7 cellular contexts compared by ENCODE assay signal in genomic region chr16:74843381-74844035, GRCh38.
DNase-seq lines count a peak whose midpoint lies in the region; ATAC-seq, FAIRE-seq and TF ChIP-seq lines count a peak whose summit lies in the region.
"Not testable (repeated sequence)": the region's sequence is repeated elsewhere in the genome, so short reads cannot be mapped to it uniquely, and the experiment has no call there.

No MANE protein-coding gene starts in this region.

- not testable (repeated sequence) for H3K4me3 ChIP-seq in A549; GM23338; mammary epithelial cell (replicated peaks in 1 of 3; ENCODE audit: insufficient read depth in 1 of 3, low read depth in 2 of 3, low read length in 3 of 3); HepG2 (replicated peaks in 1 of 3; ENCODE audit: insufficient read depth in 1 of 3, low read depth in 2 of 3, low read length in 3 of 3)

- ATAC-seq in A549 = peak; percentile 30 to 42; a peak in 4 of 6 replicates
- ATAC-seq in GM23338 = peak; percentile 51
- ATAC-seq in esophagus mucosa = peak; percentile 88
- ATAC-seq in HepG2 = peak; percentile 87
- peak; percentile 26 for ATAC-seq in stimulated activated effector memory CD8-positive, alpha-beta T cell treated with anti-CD3 and anti-CD28 coated beads, Interleukin-12 subunit alpha, Interleukin-12 subunit beta, amount 100 ng/mL, for 72 hours

- DNase-seq in A549 (ENCODE audit: low read depth in 1 of 2, low spot score in 1 of 2); GM23338 (ENCODE audit: low spot score); mammary epithelial cell; HepG2 (ENCODE audit: low spot score); stimulated activated effector memory CD8-positive, alpha-beta T cell treated with anti-CD3 and anti-CD28 coated beads, Interleukin-12 subunit alpha, Interleukin-12 subunit beta, amount 100 ng/mL, for 72 hours (ENCODE audit: low spot score in 2 of 2): not testable (repeated sequence)
- peak; percentile 30 for DNase-seq in RWPE1 (ENCODE audit: low spot score)

- not testable (repeated sequence) for H3K4me3 Mint-ChIP-seq in GM23338; stimulated activated effector memory CD8-positive, alpha-beta T cell treated with anti-CD3 and anti-CD28 coated beads, Interleukin-12 subunit alpha, Interleukin-12 subunit beta, amount 100 ng/mL, for 72 hours

- H2AFZ ChIP-seq in GM23338; mammary epithelial cell (ENCODE audit: low read depth, low read length); HepG2 (ENCODE audit: low read length): not testable (repeated sequence)

- not testable (repeated sequence) for H3K9me3 ChIP-seq in A549; mammary epithelial cell (replicated peaks; ENCODE audit: insufficient read depth, low read length); HepG2 (ENCODE audit: low read length)

- intact Hi-C loops in mammary epithelial cell (cut with micrococcal nuclease); HepG2 (cut with micrococcal nuclease; ENCODE audit: unreplicated experiment): not testable (repeated sequence)

- H4K20me1 ChIP-seq in GM23338 (replicated peaks; ENCODE audit: insufficient read depth); mammary epithelial cell (ENCODE audit: insufficient read depth, low read length); HepG2 (ENCODE audit: insufficient read depth, low read length): not testable (repeated sequence)

- not testable (repeated sequence) for TF ChIP-seq RAD21 in A549 (conservative IDR thresholded peaks at IDR 0.05 in 1 of 2, IDR thresholded peaks at IDR 0.05 in 1 of 2); HepG2 (CRISPR knock-in tag; IDR thresholded peaks at IDR 0.05)

- H3K27ac ChIP-seq in A549; GM23338 (ENCODE audit: low read depth); RWPE1; mammary epithelial cell (ENCODE audit: insufficient read depth, low read depth, low read length); HepG2 (ENCODE audit: extremely low read length, insufficient read depth, low read length): not testable (repeated sequence)

- CTCF ChIA-PET in A549 (lab: Yijun Ruan, JAX) (interaction anchor here (3.7 kb wide), 1 partner anchor 19 kb away, joined by 25 read pairs; no protein-coding TSS in a partner anchor), RWPE1 (lab: Yijun Ruan, JAX) (interaction anchor here (0.6 kb wide), 1 partner anchor 20 kb away, joined by 3 read pairs; no protein-coding TSS in a partner anchor), mammary epithelial cell (lab: Charles Lee; ENCODE audit: low non-redundant PET) (interaction anchor here (0.6 kb wide), 1 partner anchor 33 kb away, joined by 3 read pairs; no protein-coding TSS in a partner anchor)
- CTCF ChIA-PET in HepG2 (lab: Yijun Ruan, JAX; ENCODE audit: low intra/inter-chr PET ratio, low total read pairs) = not testable (repeated sequence)

- H3K36me3 Mint-ChIP-seq in GM23338 (ENCODE audit: low read depth); stimulated activated effector memory CD8-positive, alpha-beta T cell treated with anti-CD3 and anti-CD28 coated beads, Interleukin-12 subunit alpha, Interleukin-12 subunit beta, amount 100 ng/mL, for 72 hours: not testable (repeated sequence)

- POLR2A ChIA-PET in A549 (lab: Yijun Ruan, JAX); HepG2 (lab: Yijun Ruan, JAX): not testable (repeated sequence)
- POLR2A ChIA-PET in RWPE1 (lab: Yijun Ruan, JAX; ENCODE audit: low non-redundant PET) = interaction anchor here (0.6 kb wide), 1 partner anchor 1285 kb away, joined by 12 read pairs; no protein-coding TSS in a partner anchor

- dilution Hi-C loops in mammary epithelial cell (cut with HindIII; ENCODE audit: low sequenced_read_pairs) = not testable (repeated sequence)

- not testable (repeated sequence) for FAIRE-seq in A549 (lab: Jason Lieb, UNC); HepG2 (lab: Jason Lieb, UNC)

- not testable (repeated sequence) for TF ChIP-seq EP300 in A549 (IDR thresholded peaks at IDR 0.05); HepG2 (IDR thresholded peaks at IDR 0.05; ENCODE audit: low read depth in 2 of 2, low read length in 2 of 2); HepG2 (CRISPR knock-in tag; IDR thresholded peaks at IDR 0.05; ENCODE audit: borderline replicate concordance)

- not testable (repeated sequence) for TF ChIP-seq POLR2A in A549 (IDR thresholded peaks at IDR 0.05; ENCODE audit: low read length); HepG2 (IDR thresholded peaks at IDR 0.05; ENCODE audit: insufficient read depth in 1 of 2, low read depth in 2 of 2, low read length in 2 of 2)

- H3K79me2 ChIP-seq in GM23338 (replicated peaks; ENCODE audit: insufficient read depth); mammary epithelial cell (ENCODE audit: insufficient read depth, low read length); HepG2 (ENCODE audit: insufficient read depth, low read length): not testable (repeated sequence)

- H3K9ac ChIP-seq in mammary epithelial cell (ENCODE audit: insufficient read depth, low read length); HepG2 (ENCODE audit: insufficient read depth, low read depth, low read length): not testable (repeated sequence)

- H3K9me2 ChIP-seq in GM23338 (ENCODE audit: insufficient read depth) = not testable (repeated sequence)

- H3K27me3 Mint-ChIP-seq in GM23338 (ENCODE audit: insufficient read depth, low read depth, poor library complexity) = not testable (repeated sequence)

- BruUV-seq in mammary epithelial cell (replicated peaks; lab: Mats Ljungman, UMichigan); HepG2 (replicated peaks; lab: Mats Ljungman, UMichigan): not testable (repeated sequence)

- H3K9me3 Mint-ChIP-seq in GM23338; stimulated activated effector memory CD8-positive, alpha-beta T cell treated with anti-CD3 and anti-CD28 coated beads, Interleukin-12 subunit alpha, Interleukin-12 subunit beta, amount 100 ng/mL, for 72 hours: not testable (repeated sequence)

- not testable (repeated sequence) for TF ChIP-seq CTCF in A549 (IDR thresholded peaks at IDR 0.05); GM23338 (conservative IDR thresholded peaks at IDR 0.05; ENCODE audit: low read depth in 2 of 2); RWPE1 (conservative IDR thresholded peaks at IDR 0.05; ENCODE audit: low read depth); mammary epithelial cell (conservative IDR thresholded peaks at IDR 0.05 in 1 of 2, IDR thresholded peaks at IDR 0.05 in 1 of 2; ENCODE audit: extremely low read depth in 1 of 2, insufficient read depth in 1 of 2, low read depth in 1 of 2, low read length in 2 of 2); HepG2 (CRISPR knock-in tag; IDR thresholded peaks at IDR 0.05)

- not testable (repeated sequence) for H3K4me1 Mint-ChIP-seq in GM23338; stimulated activated effector memory CD8-positive, alpha-beta T cell treated with anti-CD3 and anti-CD28 coated beads, Interleukin-12 subunit alpha, Interleukin-12 subunit beta, amount 100 ng/mL, for 72 hours

- H3K27me3 ChIP-seq in GM23338 (ENCODE audit: insufficient read depth); mammary epithelial cell (ENCODE audit: insufficient read depth, low read length): not testable (repeated sequence)
- peaks cover 2 to 15% of the 10 kb centered on the region in 2 experiments; a peak in 2 of 5 replicates for H3K27me3 ChIP-seq in HepG2 (ENCODE audit: control insufficient read depth in 1 of 2, insufficient read depth in 2 of 2, low read length in 2 of 2)

- in situ Hi-C loops in mammary epithelial cell (cut with MboI; ENCODE audit: low sequenced_read_pairs in 2 of 2); HepG2 (cut with HindIII; ENCODE audit: extremely low pct_ligation_motif_present, low pct_unique_long_range_greater_than_20kb): not testable (repeated sequence)

- not testable (repeated sequence) for H3K4me1 ChIP-seq in A549; GM23338 (ENCODE audit: insufficient read depth); mammary epithelial cell (ENCODE audit: insufficient read depth, low read length)
- H3K4me1 ChIP-seq in HepG2 (ENCODE audit: insufficient read depth, low read length) = peaks cover 12% of the 10 kb centered on the region

- H3K27ac Mint-ChIP-seq in GM23338 = peak overlapping the region; percentile 80
- not testable (repeated sequence) for H3K27ac Mint-ChIP-seq in stimulated activated effector memory CD8-positive, alpha-beta T cell treated with anti-CD3 and anti-CD28 coated beads, Interleukin-12 subunit alpha, Interleukin-12 subunit beta, amount 100 ng/mL, for 72 hours

- WGBS in A549 (ENCODE audit: missing lambda C conversion rate) = 78% methylated on average over 14 of the region's 14 CpGs
- WGBS in mammary epithelial cell (ENCODE audit: low coverage, missing lambda C conversion rate) = 90% methylated on average over 12 of the region's 14 CpGs
- WGBS in HepG2 (ENCODE audit: low lambda C conversion rate) = 27% methylated on average over 12 of the region's 14 CpGs

- not testable (repeated sequence) for H3K36me3 ChIP-seq in GM23338 (ENCODE audit: insufficient read depth); mammary epithelial cell (ENCODE audit: insufficient read depth, low read length); HepG2 (replicated peaks in 1 of 2; ENCODE audit: control insufficient read depth in 1 of 2, insufficient read depth in 2 of 2, low read length in 2 of 2)

- 0 out of 3 replicates have a peak overlapping the region, but pooled peaks have one; percentile 0 for H3K4me2 ChIP-seq in A549
- H3K4me2 ChIP-seq in GM23338; HepG2 (ENCODE audit: low read depth, low read length): not testable (repeated sequence)
- H3K4me2 ChIP-seq in mammary epithelial cell (ENCODE audit: insufficient read depth, low read depth, low read length) = peak overlapping the region; percentile 15

- not testable (repeated sequence) for H3F3A ChIP-seq in GM23338 (replicated peaks; ENCODE audit: low read depth)

Comparison
In these comparisons a context has a peak if more than half of its experiments do, and no peak if none do; other contexts are left out.
1. ATAC-seq: peak in every context shown above with its lines; median percentile 88 in esophagus mucosa; 87 in HepG2; 51 in GM23338; 36 in A549; 26 in stimulated activated effector memory CD8-positive, alpha-beta T cell treated with anti-CD3 and anti-CD28 coated beads, Interleukin-12 subunit alpha, Interleukin-12 subunit beta, amount 100 ng/mL, for 72 hours.